In genomic region chr6:129691709-129692108, GRCh38 we compare ENCODE assay signal across 2 cellular contexts.
A peak's percentile ranks its signal among the peaks of the same experiment; 100 is the strongest.
TF ChIP-seq lines count a peak whose summit lies in the region.

No MANE protein-coding gene starts in this region.

TF ChIP-seq in IMR-90, 13 proteins besides CTCF, POLR2A, EP300 and RAD21:
- no peak for TF ChIP-seq BHLHE40 (IDR thresholded peaks at IDR 0.05; ENCODE audit: low read depth, low read length)
- no peak for TF ChIP-seq ELK1 (IDR thresholded peaks at IDR 0.05; ENCODE audit: borderline replicate concordance, low read depth, low read length)
- TF ChIP-seq FOS (IDR thresholded peaks at IDR 0.05; ENCODE audit: low read depth, low read length): no peak
- no peak for TF ChIP-seq MAFK (IDR thresholded peaks at IDR 0.05; ENCODE audit: low read depth, low read length)

TF ChIP-seq in K562, 482 proteins besides CTCF, POLR2A, EP300 and RAD21:
- peak; percentile 66 for TF ChIP-seq L3MBTL2 (IDR thresholded peaks at IDR 0.05)
- peak; percentile 84 for TF ChIP-seq ZNF592 (IDR thresholded peaks at IDR 0.05)
- TF ChIP-seq RBBP5 (IDR thresholded peaks at IDR 0.05; ENCODE audit: borderline replicate concordance, insufficient read depth, low read length, poor library complexity, severe bottlenecking): peak; percentile 25
- TF ChIP-seq TCFL5 (CRISPR knock-in tag; conservative IDR thresholded peaks at IDR 0.05): 0 out of 2 replicates have a peak, but pooled peaks have one; percentile 19
- TF ChIP-seq ZNF830 (CRISPR knock-in tag; IDR thresholded peaks at IDR 0.05): no peak
- TF ChIP-seq E2F1 (CRISPR knock-in tag; IDR thresholded peaks at IDR 0.05): no peak
- TF ChIP-seq TCF7 (IDR thresholded peaks at IDR 0.05; ENCODE audit: borderline replicate concordance): no peak
- TF ChIP-seq DMBX1 (CRISPR knock-in tag; IDR thresholded peaks at IDR 0.05; ENCODE audit: borderline replicate concordance): peak; percentile 73; the same call in 1 of the 2 replicates
- TF ChIP-seq MAX (CRISPR knock-in tag; IDR thresholded peaks at IDR 0.05): peak; percentile 61
- no peak for TF ChIP-seq YY1 (IDR thresholded peaks at IDR 0.05; ENCODE audit: borderline replicate concordance in 1 of 3, control insufficient read depth in 1 of 3, extremely low read depth in 1 of 3, insufficient read depth in 3 of 3, insufficient read length in 1 of 3, insufficient replicate concordance in 2 of 3, low read depth in 1 of 3, low read length in 2 of 3)
- no peak for TF ChIP-seq ZSCAN32 (CRISPR knock-in tag; IDR thresholded peaks at IDR 0.05)
- TF ChIP-seq HDAC1 (IDR thresholded peaks at IDR 0.05): 0 out of 4 replicates have a peak, but pooled peaks of 1 of the 2 experiments have one; percentile 9
- TF ChIP-seq ZNF224 (CRISPR knock-in tag; IDR thresholded peaks at IDR 0.05): no peak
- peak; percentile 40 for TF ChIP-seq CXXC5 (CRISPR knock-in tag; IDR thresholded peaks at IDR 0.05)
- no peak for TF ChIP-seq SRSF7 (optimal IDR thresholded peaks at IDR 0.05; ENCODE audit: low read depth, low read length)
- TF ChIP-seq ATF4 (CRISPR knock-in tag; IDR thresholded peaks at IDR 0.05): 0 out of 2 replicates have a peak, but pooled peaks have one; percentile 20
- peak; percentile 30; the same call in 1 of the 2 replicates for TF ChIP-seq MYC (IDR thresholded peaks at IDR 0.05; ENCODE audit: low read depth, low read length)
- TF ChIP-seq MYC (CRISPR knock-in tag; IDR thresholded peaks at IDR 0.05; ENCODE audit: borderline replicate concordance, low read depth): no peak
- TF ChIP-seq SNAPC5 (CRISPR knock-in tag; IDR thresholded peaks at IDR 0.05): no peak
- no peak for TF ChIP-seq CREBBP (IDR thresholded peaks at IDR 0.05; ENCODE audit: low read depth, low read length)
- no peak for TF ChIP-seq ZNF274 (IDR thresholded peaks at IDR 0.05; ENCODE audit: borderline replicate concordance, low read depth, low read length)
- TF ChIP-seq CCAR2 (IDR thresholded peaks at IDR 0.05; ENCODE audit: low read depth, low read length): no peak
- TF ChIP-seq NR1H2 (CRISPR knock-in tag; IDR thresholded peaks at IDR 0.05): no peak
- peak; percentile 66 for TF ChIP-seq SNRNP70 (optimal IDR thresholded peaks at IDR 0.05; ENCODE audit: low read depth, low read length)
- TF ChIP-seq FOXA1 (IDR thresholded peaks at IDR 0.05; ENCODE audit: borderline replicate concordance): no peak
- no peak for TF ChIP-seq VEZF1 (CRISPR knock-in tag; IDR thresholded peaks at IDR 0.05)
- no peak for TF ChIP-seq OTX1 (CRISPR knock-in tag; IDR thresholded peaks at IDR 0.05)
